Comparison of ENCODE assay signal across 9 cellular contexts in genomic region chr1:95994643-95995042, GRCh38.
"Had no signal": no experiment of that assay in that cellular context is flagged by ENCODE, and none has a peak within 500 bp of the region (broad histone marks: within the 10 kb centered on the region; RNA-seq: fewer than 3 reads in every experiment).

No MANE protein-coding gene starts in this region.

- H3K27me3 ChIP-seq: dorsolateral prefrontal cortex, heart left ventricle, right atrium auricular region, tibial artery, vagina had no signal

- H3K27ac ChIP-seq: dorsolateral prefrontal cortex, heart left ventricle, right atrium auricular region, tibial artery, vagina had no signal

- DNase-seq: activated CD4-positive, alpha-beta T cell treated with anti-CD3 and anti-CD28 coated beads, Interleukin-2, amount 50 U/mL, for 1 hour; amniotic stem cell; dorsolateral prefrontal cortex; foreskin melanocyte; heart left ventricle; tibial artery had no signal

- H3K4me3 ChIP-seq: dorsolateral prefrontal cortex, right atrium auricular region, vagina had no signal

- H3K9me3 ChIP-seq: heart left ventricle, right atrium auricular region, tibial artery, vagina had no signal

- H3K4me1 ChIP-seq: heart left ventricle, right atrium auricular region, vagina had no signal

- ATAC-seq: heart left ventricle; stimulated activated effector memory CD8-positive, alpha-beta T cell treated with anti-CD3 and anti-CD28 coated beads, Interleukin-12 subunit alpha, Interleukin-12 subunit beta, amount 100 ng/mL, for 72 hours had no signal

- H3K36me3 ChIP-seq: heart left ventricle, right atrium auricular region, tibial artery, vagina had no signal
